20 cellular contexts compared by ENCODE assay signal in genomic region chr6:678515-678914, GRCh38. TPM values are rescaled to one million over a fixed set of nuclear protein-coding genes. Genes with fewer than 3 reads are reported as not detected.
"Had no signal": no experiment of that assay in that cellular context is flagged by ENCODE, and none has a peak within 500 bp of the region (broad histone marks: within the 10 kb centered on the region; RNA-seq: fewer than 3 reads in every experiment).

No MANE protein-coding gene starts in this region.

- H3K9me3 ChIP-seq: esophagus muscularis mucosa, gastroesophageal sphincter, neutrophil, spleen, thoracic aorta, transverse colon had no signal

- H3K27me3 ChIP-seq: esophagus muscularis mucosa, gastroesophageal sphincter, neutrophil, spleen, transverse colon had no signal

- DNase-seq: effector memory CD4-positive, alpha-beta T cell; foreskin fibroblast; glutamatergic neuron; left colon; naive thymus-derived CD8-positive, alpha-beta T cell; posterior cingulate gyrus; spleen; stimulated activated CD4-positive, alpha-beta T cell treated with anti-CD3 and anti-CD28 coated beads, Interleukin-15, amount 100 ng/mL, for 24 hours; stimulated activated CD4-positive, alpha-beta T cell treated with anti-CD3 and anti-CD28 coated beads, Interleukin-1b, Interleukin-23, amount 100 ng/mL, for 48 hours; stimulated activated CD4-positive, alpha-beta T cell treated with anti-CD3 and anti-CD28 coated beads, Interleukin-4, amount 100 ng/mL, for 24 hours; stimulated activated naive CD8-positive, alpha-beta T cell treated with anti-CD3 and anti-CD28 coated beads, Interleukin-15, amount 100 ng/mL, for 72 hours; substantia nigra; transverse colon had no signal

- H3K27ac ChIP-seq: esophagus muscularis mucosa, neutrophil, spleen, thoracic aorta had no signal

- ATAC-seq: gastroesophageal sphincter; left colon; naive thymus-derived CD8-positive, alpha-beta T cell; sciatic nerve; stimulated activated memory B cell treated with anti-CD40 and anti-IgM and Interleukin-4, amounts not matched to agents 10 μg/mL and 1 μg/mL and 100 μg/mL, for 72 hours; stimulated activated naive CD8-positive, alpha-beta T cell treated with anti-CD3 and anti-CD28 coated beads, Interleukin-15, amount 100 ng/mL, for 72 hours had no signal

- H3K36me3 ChIP-seq: esophagus muscularis mucosa, gastroesophageal sphincter, neutrophil, spleen, thoracic aorta, transverse colon had no signal

- H3K4me3 ChIP-seq: esophagus muscularis mucosa, gastroesophageal sphincter, spleen, thoracic aorta, transverse colon had no signal

RNA-seq across cellular contexts. Expression of gene HUS1B, which starts 21.6 kb away (rescaled TPM):
- total RNA-seq: kidney epithelial cell had no signal
